ENCODE assay signal across 1 cellular context in genomic region chr18:58819051-58819450, GRCh38.
TF ChIP-seq lines count a peak whose summit lies in the region.

No MANE protein-coding gene starts in this region.

TF ChIP-seq in GM12878, 131 proteins besides CTCF, POLR2A, EP300 and RAD21 (continued from another document):
- TF ChIP-seq CBFB (IDR thresholded peaks at IDR 0.05; ENCODE audit: low read depth) = 0 out of 2 replicates have a peak, but pooled peaks have one; percentile 48
- TF ChIP-seq NR2C2 (IDR thresholded peaks at IDR 0.05; ENCODE audit: borderline replicate concordance, control insufficient read depth, insufficient read length, low read depth) = no peak
- no peak for TF ChIP-seq SMC3 (IDR thresholded peaks at IDR 0.05; ENCODE audit: borderline replicate concordance, low read length)
- TF ChIP-seq PBX3 (IDR thresholded peaks at IDR 0.05; ENCODE audit: insufficient replicate concordance, low read depth, low read length) = no peak
- no peak for TF ChIP-seq HCFC1 (IDR thresholded peaks at IDR 0.05; ENCODE audit: low read length)
- TF ChIP-seq EED (IDR thresholded peaks at IDR 0.05; ENCODE audit: low read depth) = no peak
- TF ChIP-seq FOXM1 (IDR thresholded peaks at IDR 0.05; ENCODE audit: low read depth, low read length) = peak; percentile 19; the same call in 1 of the 2 replicates
- TF ChIP-seq NFYA (IDR thresholded peaks at IDR 0.05; ENCODE audit: borderline replicate concordance, low read depth, low read length) = no peak
- TF ChIP-seq, protein P1, sequence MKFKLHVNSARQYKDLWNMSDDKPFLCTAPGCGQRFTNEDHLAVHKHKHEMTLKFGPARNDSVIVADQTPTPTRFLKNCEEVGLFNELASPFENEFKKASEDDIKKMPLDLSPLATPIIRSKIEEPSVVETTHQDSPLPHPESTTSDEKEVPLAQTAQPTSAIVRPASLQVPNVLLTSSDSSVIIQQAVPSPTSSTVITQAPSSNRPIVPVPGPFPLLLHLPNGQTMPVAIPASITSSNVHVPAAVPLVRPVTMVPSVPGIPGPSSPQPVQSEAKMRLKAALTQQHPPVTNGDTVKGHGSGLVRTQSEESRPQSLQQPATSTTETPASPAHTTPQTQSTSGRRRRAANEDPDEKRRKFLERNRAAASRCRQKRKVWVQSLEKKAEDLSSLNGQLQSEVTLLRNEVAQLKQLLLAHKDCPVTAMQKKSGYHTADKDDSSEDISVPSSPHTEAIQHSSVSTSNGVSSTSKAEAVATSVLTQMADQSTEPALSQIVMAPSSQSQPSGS (IDR thresholded peaks at IDR 0.05; ENCODE audit: low read length) = peak; percentile 20; the same call in 1 of the 2 replicates
- TF ChIP-seq RELB (IDR thresholded peaks at IDR 0.05; ENCODE audit: low read depth) = no peak
- TF ChIP-seq EZH2 (IDR thresholded peaks at IDR 0.05; ENCODE audit: borderline replicate concordance, control insufficient read depth, low read depth, low read length) = no peak
- TF ChIP-seq CEBPB (IDR thresholded peaks at IDR 0.05; ENCODE audit: borderline replicate concordance in 1 of 2, low read depth in 2 of 2, low read length in 2 of 2) = no peak
- TF ChIP-seq, protein P2, sequence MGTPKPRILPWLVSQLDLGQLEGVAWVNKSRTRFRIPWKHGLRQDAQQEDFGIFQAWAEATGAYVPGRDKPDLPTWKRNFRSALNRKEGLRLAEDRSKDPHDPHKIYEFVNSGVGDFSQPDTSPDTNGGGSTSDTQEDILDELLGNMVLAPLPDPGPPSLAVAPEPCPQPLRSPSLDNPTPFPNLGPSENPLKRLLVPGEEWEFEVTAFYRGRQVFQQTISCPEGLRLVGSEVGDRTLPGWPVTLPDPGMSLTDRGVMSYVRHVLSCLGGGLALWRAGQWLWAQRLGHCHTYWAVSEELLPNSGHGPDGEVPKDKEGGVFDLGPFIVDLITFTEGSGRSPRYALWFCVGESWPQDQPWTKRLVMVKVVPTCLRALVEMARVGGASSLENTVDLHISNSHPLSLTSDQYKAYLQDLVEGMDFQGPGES (IDR thresholded peaks at IDR 0.05) = no peak
- no peak for TF ChIP-seq FOXK2 (IDR thresholded peaks at IDR 0.05)
- TF ChIP-seq SUZ12 (IDR thresholded peaks at IDR 0.05; ENCODE audit: unreplicated experiment) = no peak
- TF ChIP-seq NFXL1 (IDR thresholded peaks at IDR 0.05; ENCODE audit: borderline replicate concordance) = no peak
- 0 out of 2 replicates have a peak, but pooled peaks have one; percentile 49 for TF ChIP-seq TBL1XR1 (IDR thresholded peaks at IDR 0.05; ENCODE audit: low read depth, low read length)
- TF ChIP-seq, protein P3, sequence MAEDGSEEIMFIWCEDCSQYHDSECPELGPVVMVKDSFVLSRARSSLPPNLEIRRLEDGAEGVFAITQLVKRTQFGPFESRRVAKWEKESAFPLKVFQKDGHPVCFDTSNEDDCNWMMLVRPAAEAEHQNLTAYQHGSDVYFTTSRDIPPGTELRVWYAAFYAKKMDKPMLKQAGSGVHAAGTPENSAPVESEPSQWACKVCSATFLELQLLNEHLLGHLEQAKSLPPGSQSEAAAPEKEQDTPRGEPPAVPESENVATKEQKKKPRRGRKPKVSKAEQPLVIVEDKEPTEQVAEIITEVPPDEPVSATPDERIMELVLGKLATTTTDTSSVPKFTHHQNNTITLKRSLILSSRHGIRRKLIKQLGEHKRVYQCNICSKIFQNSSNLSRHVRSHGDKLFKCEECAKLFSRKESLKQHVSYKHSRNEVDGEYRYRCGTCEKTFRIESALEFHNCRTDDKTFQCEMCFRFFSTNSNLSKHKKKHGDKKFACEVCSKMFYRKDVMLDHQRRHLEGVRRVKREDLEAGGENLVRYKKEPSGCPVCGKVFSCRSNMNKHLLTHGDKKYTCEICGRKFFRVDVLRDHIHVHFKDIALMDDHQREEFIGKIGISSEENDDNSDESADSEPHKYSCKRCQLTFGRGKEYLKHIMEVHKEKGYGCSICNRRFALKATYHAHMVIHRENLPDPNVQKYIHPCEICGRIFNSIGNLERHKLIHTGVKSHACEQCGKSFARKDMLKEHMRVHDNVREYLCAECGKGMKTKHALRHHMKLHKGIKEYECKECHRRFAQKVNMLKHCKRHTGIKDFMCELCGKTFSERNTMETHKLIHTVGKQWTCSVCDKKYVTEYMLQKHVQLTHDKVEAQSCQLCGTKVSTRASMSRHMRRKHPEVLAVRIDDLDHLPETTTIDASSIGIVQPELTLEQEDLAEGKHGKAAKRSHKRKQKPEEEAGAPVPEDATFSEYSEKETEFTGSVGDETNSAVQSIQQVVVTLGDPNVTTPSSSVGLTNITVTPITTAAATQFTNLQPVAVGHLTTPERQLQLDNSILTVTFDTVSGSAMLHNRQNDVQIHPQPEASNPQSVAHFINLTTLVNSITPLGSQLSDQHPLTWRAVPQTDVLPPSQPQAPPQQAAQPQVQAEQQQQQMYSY (CRISPR knock-in tag; IDR thresholded peaks at IDR 0.05) = no peak
- TF ChIP-seq, protein P4, sequence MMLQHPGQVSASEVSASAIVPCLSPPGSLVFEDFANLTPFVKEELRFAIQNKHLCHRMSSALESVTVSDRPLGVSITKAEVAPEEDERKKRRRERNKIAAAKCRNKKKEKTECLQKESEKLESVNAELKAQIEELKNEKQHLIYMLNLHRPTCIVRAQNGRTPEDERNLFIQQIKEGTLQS (IDR thresholded peaks at IDR 0.05; ENCODE audit: borderline replicate concordance, extremely low read depth, low read depth, low read length) = no peak
- TF ChIP-seq, protein P5, sequence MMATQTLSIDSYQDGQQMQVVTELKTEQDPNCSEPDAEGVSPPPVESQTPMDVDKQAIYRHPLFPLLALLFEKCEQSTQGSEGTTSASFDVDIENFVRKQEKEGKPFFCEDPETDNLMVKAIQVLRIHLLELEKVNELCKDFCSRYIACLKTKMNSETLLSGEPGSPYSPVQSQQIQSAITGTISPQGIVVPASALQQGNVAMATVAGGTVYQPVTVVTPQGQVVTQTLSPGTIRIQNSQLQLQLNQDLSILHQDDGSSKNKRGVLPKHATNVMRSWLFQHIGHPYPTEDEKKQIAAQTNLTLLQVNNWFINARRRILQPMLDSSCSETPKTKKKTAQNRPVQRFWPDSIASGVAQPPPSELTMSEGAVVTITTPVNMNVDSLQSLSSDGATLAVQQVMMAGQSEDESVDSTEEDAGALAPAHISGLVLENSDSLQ (IDR thresholded peaks at IDR 0.05) = peak; percentile 66
- TF ChIP-seq TARDBP (IDR thresholded peaks at IDR 0.05; ENCODE audit: borderline replicate concordance) = no peak
- TF ChIP-seq MTA2 (IDR thresholded peaks at IDR 0.05; ENCODE audit: low read depth) = peak; percentile 77
- no peak for TF ChIP-seq USF1 (IDR thresholded peaks at IDR 0.05; ENCODE audit: borderline replicate concordance, extremely low read length, insufficient read depth, low read depth, low read length)
- no peak for TF ChIP-seq HDAC2 (IDR thresholded peaks at IDR 0.05)
- no peak for TF ChIP-seq EGR1 (IDR thresholded peaks at IDR 0.05; ENCODE audit: borderline replicate concordance in 1 of 2, low read depth in 2 of 2, low read length in 2 of 2)
- no peak for TF ChIP-seq SIN3A (IDR thresholded peaks at IDR 0.05; ENCODE audit: low read depth, low read length)
- peak; percentile 74 for TF ChIP-seq NFIC (IDR thresholded peaks at IDR 0.05; ENCODE audit: low read depth, low read length)
- no peak for TF ChIP-seq TCF12 (IDR thresholded peaks at IDR 0.05; ENCODE audit: low read depth, low read length)
- TF ChIP-seq GATAD2B (conservative IDR thresholded peaks at IDR 0.05; ENCODE audit: low read depth) = no peak
- TF ChIP-seq ZNF592 (IDR thresholded peaks at IDR 0.05) = no peak
- TF ChIP-seq RUNX3 (IDR thresholded peaks at IDR 0.05; ENCODE audit: low read length) = peak; percentile 97
